Comparison of ENCODE assay signal across 1 cellular context in genomic region chr5:5941486-5941885, GRCh38.
TF ChIP-seq lines count a peak whose summit lies in the region.

No MANE protein-coding gene starts in this region.

TF ChIP-seq in H1, 55 proteins besides CTCF, POLR2A, EP300 and RAD21 (continued from another document):
- TF ChIP-seq CHD7 (IDR thresholded peaks at IDR 0.05; ENCODE audit: insufficient replicate concordance, low read length) (no peak), CREB1 (IDR thresholded peaks at IDR 0.05) (no peak)
